Comparison of ENCODE assay signal across 1 cellular context in genomic region chrX:53441531-53442321, GRCh38.
A peak's percentile ranks its signal among the peaks of the same experiment; 100 is the strongest.
TF ChIP-seq lines count a peak whose summit lies in the region.

No MANE protein-coding gene starts in this region.

TF ChIP-seq in HepG2, 621 proteins besides CTCF, POLR2A, EP300 and RAD21:
- TF ChIP-seq SAP130 (CRISPR knock-in tag; IDR thresholded peaks at IDR 0.05; ENCODE audit: low read depth) (peak; percentile 30; the same call in 1 of the 2 replicates), HDAC2 (CRISPR knock-in tag; IDR thresholded peaks at IDR 0.05) (no peak), PHF8 (CRISPR knock-in tag; IDR thresholded peaks at IDR 0.05) (peak; percentile 33; the same call in 1 of the 2 replicates), ZFY (CRISPR knock-in tag; IDR thresholded peaks at IDR 0.05) (0 out of 2 replicates have a peak, but pooled peaks have one; percentile 13), RBFOX2 (IDR thresholded peaks at IDR 0.05; ENCODE audit: low read depth, low read length) (0 out of 2 replicates have a peak, but pooled peaks have one; percentile 29), ZFX (CRISPR knock-in tag; IDR thresholded peaks at IDR 0.05; ENCODE audit: low read depth) (peak; percentile 33; the same call in 1 of the 2 replicates), POLR2G (IDR thresholded peaks at IDR 0.05; ENCODE audit: low read depth, low read length) (0 out of 2 replicates have a peak, but pooled peaks have one; percentile 28), U2AF2 (IDR thresholded peaks at IDR 0.05; ENCODE audit: low read depth, low read length) (no peak), MAZ (IDR thresholded peaks at IDR 0.05; ENCODE audit: borderline replicate concordance, low read depth, low read length) (no peak), MAZ (CRISPR knock-in tag; IDR thresholded peaks at IDR 0.05; ENCODE audit: low read depth) (0 out of 2 replicates have a peak, but pooled peaks have one; percentile 30), NR2F6 (IDR thresholded peaks at IDR 0.05) (peak; percentile 17; the same call in 1 of the 2 replicates), NR2F6 (CRISPR knock-in tag; IDR thresholded peaks at IDR 0.05) (no peak), HNRNPLL (IDR thresholded peaks at IDR 0.05; ENCODE audit: low read depth, low read length, poor library complexity, severe bottlenecking) (peak; percentile 35), PTBP1 (IDR thresholded peaks at IDR 0.05; ENCODE audit: low read depth, low read length, poor library complexity, severe bottlenecking) (no peak), TBX2 (CRISPR knock-in tag; IDR thresholded peaks at IDR 0.05; ENCODE audit: borderline replicate concordance) (peak; percentile 38; the same call in 1 of the 2 replicates), SRSF9 (IDR thresholded peaks at IDR 0.05; ENCODE audit: borderline replicate concordance, insufficient read depth, low read depth, low read length, poor library complexity, severe bottlenecking) (no peak), TAF1 (CRISPR knock-in tag; IDR thresholded peaks at IDR 0.05) (peak; percentile 28; the same call in 1 of the 2 replicates), FOXK2 (IDR thresholded peaks at IDR 0.05) (no peak), GABPB1 (CRISPR knock-in tag; IDR thresholded peaks at IDR 0.05) (peak; percentile 29; the same call in 1 of the 2 replicates)
- TF ChIP-seq, protein P1, sequence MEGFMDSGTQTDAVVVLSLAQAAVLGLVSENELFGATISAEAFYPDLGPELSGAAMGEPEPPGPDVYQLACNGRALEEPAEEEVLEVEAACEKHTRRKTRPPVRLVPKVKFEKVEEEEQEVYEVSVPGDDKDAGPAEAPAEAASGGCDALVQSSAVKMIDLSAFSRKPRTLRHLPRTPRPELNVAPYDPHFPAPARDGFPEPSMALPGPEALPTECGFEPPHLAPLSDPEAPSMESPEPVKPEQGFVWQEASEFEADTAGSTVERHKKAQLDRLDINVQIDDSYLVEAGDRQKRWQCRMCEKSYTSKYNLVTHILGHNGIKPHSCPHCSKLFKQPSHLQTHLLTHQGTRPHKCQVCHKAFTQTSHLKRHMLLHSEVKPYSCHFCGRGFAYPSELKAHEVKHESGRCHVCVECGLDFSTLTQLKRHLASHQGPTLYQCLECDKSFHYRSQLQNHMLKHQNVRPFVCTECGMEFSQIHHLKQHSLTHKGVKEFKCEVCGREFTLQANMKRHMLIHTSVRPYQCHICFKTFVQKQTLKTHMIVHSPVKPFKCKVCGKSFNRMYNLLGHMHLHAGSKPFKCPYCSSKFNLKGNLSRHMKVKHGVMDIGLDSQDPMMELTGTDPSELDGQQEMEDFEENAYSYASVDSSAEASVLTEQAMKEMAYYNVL (CRISPR knock-in tag; IDR thresholded peaks at IDR 0.05; ENCODE audit: borderline replicate concordance) = no peak
- TF ChIP-seq, protein P2, sequence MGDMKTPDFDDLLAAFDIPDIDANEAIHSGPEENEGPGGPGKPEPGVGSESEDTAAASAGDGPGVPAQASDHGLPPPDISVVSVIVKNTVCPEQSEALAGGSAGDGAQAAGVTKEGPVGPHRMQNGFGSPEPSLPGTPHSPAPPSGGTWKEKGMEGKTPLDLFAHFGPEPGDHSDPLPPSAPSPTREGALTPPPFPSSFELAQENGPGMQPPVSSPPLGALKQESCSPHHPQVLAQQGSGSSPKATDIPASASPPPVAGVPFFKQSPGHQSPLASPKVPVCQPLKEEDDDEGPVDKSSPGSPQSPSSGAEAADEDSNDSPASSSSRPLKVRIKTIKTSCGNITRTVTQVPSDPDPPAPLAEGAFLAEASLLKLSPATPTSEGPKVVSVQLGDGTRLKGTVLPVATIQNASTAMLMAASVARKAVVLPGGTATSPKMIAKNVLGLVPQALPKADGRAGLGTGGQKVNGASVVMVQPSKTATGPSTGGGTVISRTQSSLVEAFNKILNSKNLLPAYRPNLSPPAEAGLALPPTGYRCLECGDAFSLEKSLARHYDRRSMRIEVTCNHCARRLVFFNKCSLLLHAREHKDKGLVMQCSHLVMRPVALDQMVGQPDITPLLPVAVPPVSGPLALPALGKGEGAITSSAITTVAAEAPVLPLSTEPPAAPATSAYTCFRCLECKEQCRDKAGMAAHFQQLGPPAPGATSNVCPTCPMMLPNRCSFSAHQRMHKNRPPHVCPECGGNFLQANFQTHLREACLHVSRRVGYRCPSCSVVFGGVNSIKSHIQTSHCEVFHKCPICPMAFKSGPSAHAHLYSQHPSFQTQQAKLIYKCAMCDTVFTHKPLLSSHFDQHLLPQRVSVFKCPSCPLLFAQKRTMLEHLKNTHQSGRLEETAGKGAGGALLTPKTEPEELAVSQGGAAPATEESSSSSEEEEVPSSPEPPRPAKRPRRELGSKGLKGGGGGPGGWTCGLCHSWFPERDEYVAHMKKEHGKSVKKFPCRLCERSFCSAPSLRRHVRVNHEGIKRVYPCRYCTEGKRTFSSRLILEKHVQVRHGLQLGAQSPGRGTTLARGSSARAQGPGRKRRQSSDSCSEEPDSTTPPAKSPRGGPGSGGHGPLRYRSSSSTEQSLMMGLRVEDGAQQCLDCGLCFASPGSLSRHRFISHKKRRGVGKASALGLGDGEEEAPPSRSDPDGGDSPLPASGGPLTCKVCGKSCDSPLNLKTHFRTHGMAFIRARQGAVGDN (CRISPR knock-in tag; IDR thresholded peaks at IDR 0.05) = peak; percentile 65
